ENCODE assay signal across 8 cellular contexts in genomic region chr11:74739546-74740270, GRCh38.
A peak's percentile ranks its signal among the peaks of the same experiment; 100 is the strongest.
DNase-seq lines count a peak whose midpoint lies in the region; ATAC-seq, FAIRE-seq and TF ChIP-seq lines count a peak whose summit lies in the region.

No MANE protein-coding gene starts in this region.

- peak; percentile 76 for DNase-seq in EH (ENCODE audit: low read depth)
- peak; percentile 85 for DNase-seq in HTR-8/SVneo (ENCODE audit: insufficient read length, low spot score)
- no peak for DNase-seq in RWPE2 (ENCODE audit: low spot score)
- DNase-seq in astrocyte of the spinal cord (ENCODE audit: low read depth, low spot score): peak; percentile 64
- peak; percentile 32 to 41 for DNase-seq in hippocampal formation (lab: John Stamatoyannopoulos, UW)
- DNase-seq in stimulated activated CD4-positive, alpha-beta T cell treated with anti-CD3 and anti-CD28 coated beads, Interleukin-1b, Interleukin-23, amount 100 ng/mL, for 4 hours (ENCODE audit: low read depth in 2 of 2): peak; percentile 21 to 28

- ATAC-seq in RWPE2 (ENCODE audit: low read depth) (peak; percentile 95), GM18505 (IDR thresholded peaks at IDR 0.05; ENCODE audit: unreplicated experiment) (no peak), GM18498 (IDR thresholded peaks at IDR 0.05; ENCODE audit: unreplicated experiment) (no peak)

- H3K4me3 ChIP-seq in RWPE2 (ENCODE audit: severe bottlenecking): no peak overlapping the region
- no peak overlapping the region for H3K4me3 ChIP-seq in astrocyte of the spinal cord (ENCODE audit: low read depth, low read length)

- in situ Hi-C loops in astrocyte of the spinal cord (cut with HindIII; ENCODE audit: low sequenced_read_pairs): no loop called here

- H3K36me3 ChIP-seq in RWPE2 (ENCODE audit: low read depth): no peaks in the 10 kb centered on the region

- TF ChIP-seq CTCF in RWPE2 (IDR thresholded peaks at IDR 0.05; ENCODE audit: poor library complexity, severe bottlenecking): peak; percentile 95
- TF ChIP-seq CTCF in astrocyte of the spinal cord (IDR thresholded peaks at IDR 0.05; ENCODE audit: low read depth, low read length): peak; percentile 91

- H3K27me3 ChIP-seq in RWPE2 (ENCODE audit: insufficient read depth, poor library complexity, severe bottlenecking): no peaks in the 10 kb centered on the region

- no peak for TF ChIP-seq POLR2A in GM18505 (IDR thresholded peaks at IDR 0.05; ENCODE audit: borderline replicate concordance, extremely low read depth, insufficient read depth, insufficient read length)

- no peaks in the 10 kb centered on the region for H3K9me3 ChIP-seq in RWPE2 (ENCODE audit: severe bottlenecking)

- no peak overlapping the region for H3K27ac ChIP-seq in RWPE2 (ENCODE audit: poor library complexity, severe bottlenecking)

- FAIRE-seq in HTR-8/SVneo (lab: Jason Lieb, UNC): no peak

- no peaks in the 10 kb centered on the region for H3K4me1 ChIP-seq in RWPE2 (ENCODE audit: insufficient read depth, poor library complexity, severe bottlenecking)
